ENCODE assay signal across 1 cellular context in the genomic region with DNA sequence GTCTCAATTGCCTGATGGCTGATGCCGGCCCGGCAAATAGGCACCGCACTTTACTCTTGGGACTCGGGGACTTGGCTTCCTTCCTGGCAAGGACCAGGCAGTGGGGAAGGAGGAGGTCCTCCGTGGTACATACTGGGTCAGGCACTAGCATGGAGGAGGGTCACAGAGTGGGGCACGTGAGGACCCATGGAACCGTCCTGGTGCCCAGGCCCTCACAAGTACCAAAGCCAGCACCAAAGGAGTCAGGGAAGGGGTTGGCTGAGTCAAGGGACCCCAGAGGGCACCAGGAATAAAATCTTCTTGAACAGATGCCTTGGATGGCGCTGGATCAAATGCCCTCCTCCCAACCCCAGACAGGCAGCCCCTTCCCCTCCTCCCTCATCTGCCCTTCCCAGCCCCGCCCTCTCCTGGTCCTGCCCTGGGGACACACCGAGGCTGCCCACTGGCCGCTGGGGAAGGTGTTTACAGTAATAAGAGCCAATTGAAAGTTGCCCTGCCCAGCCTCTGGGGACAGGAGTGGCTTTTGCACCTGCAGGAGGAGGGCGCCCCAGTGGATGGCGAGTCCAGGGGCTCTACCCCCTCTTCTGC.
TF ChIP-seq lines count a peak whose summit lies in the region.

No MANE protein-coding gene starts in this region.

TF ChIP-seq in SK-N-SH, 30 proteins besides CTCF, POLR2A, EP300 and RAD21:
- no peak for TF ChIP-seq TEAD4 (IDR thresholded peaks at IDR 0.05; ENCODE audit: borderline replicate concordance, insufficient read depth)
- TF ChIP-seq FOSL2 (IDR thresholded peaks at IDR 0.05; ENCODE audit: borderline replicate concordance, low read depth), result no peak
- no peak for TF ChIP-seq TCF12 (IDR thresholded peaks at IDR 0.05)
- TF ChIP-seq NRF1 (IDR thresholded peaks at IDR 0.05; ENCODE audit: low read depth, low read length), result no peak
- no peak for TF ChIP-seq CHD2 (IDR thresholded peaks at IDR 0.05; ENCODE audit: low read length, partially characterized antibody)
- TF ChIP-seq NFIC (IDR thresholded peaks at IDR 0.05; ENCODE audit: borderline replicate concordance), result no peak
- no peak for TF ChIP-seq RXRA (IDR thresholded peaks at IDR 0.05; ENCODE audit: borderline replicate concordance, low read depth)
- TF ChIP-seq EZH2phosphoT487 (IDR thresholded peaks at IDR 0.05; ENCODE audit: borderline replicate concordance, low read depth), result no peak
- no peak for TF ChIP-seq POLR2AphosphoS5 (IDR thresholded peaks at IDR 0.05; ENCODE audit: low read depth, low read length)
- no peak for TF ChIP-seq GATA2 (CRISPR knock-in tag; IDR thresholded peaks at IDR 0.05)
- TF ChIP-seq JUND (IDR thresholded peaks at IDR 0.05), result no peak
- no peak for TF ChIP-seq YY1 (IDR thresholded peaks at IDR 0.05; ENCODE audit: low read depth)
- TF ChIP-seq MEF2A (IDR thresholded peaks at IDR 0.05; ENCODE audit: borderline replicate concordance, low read depth), result no peak
- no peak for TF ChIP-seq GABPA (IDR thresholded peaks at IDR 0.05; ENCODE audit: low read depth)
- TF ChIP-seq, protein P1, sequence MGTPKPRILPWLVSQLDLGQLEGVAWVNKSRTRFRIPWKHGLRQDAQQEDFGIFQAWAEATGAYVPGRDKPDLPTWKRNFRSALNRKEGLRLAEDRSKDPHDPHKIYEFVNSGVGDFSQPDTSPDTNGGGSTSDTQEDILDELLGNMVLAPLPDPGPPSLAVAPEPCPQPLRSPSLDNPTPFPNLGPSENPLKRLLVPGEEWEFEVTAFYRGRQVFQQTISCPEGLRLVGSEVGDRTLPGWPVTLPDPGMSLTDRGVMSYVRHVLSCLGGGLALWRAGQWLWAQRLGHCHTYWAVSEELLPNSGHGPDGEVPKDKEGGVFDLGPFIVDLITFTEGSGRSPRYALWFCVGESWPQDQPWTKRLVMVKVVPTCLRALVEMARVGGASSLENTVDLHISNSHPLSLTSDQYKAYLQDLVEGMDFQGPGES (IDR thresholded peaks at IDR 0.05; ENCODE audit: low read depth, low read length), result no peak
- TF ChIP-seq, protein P2, sequence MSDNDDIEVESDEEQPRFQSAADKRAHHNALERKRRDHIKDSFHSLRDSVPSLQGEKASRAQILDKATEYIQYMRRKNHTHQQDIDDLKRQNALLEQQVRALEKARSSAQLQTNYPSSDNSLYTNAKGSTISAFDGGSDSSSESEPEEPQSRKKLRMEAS (IDR thresholded peaks at IDR 0.05; ENCODE audit: low read depth), result no peak
- no peak for TF ChIP-seq RCOR1 (IDR thresholded peaks at IDR 0.05; ENCODE audit: low read length)
- no peak for TF ChIP-seq TAF1 (IDR thresholded peaks at IDR 0.05; ENCODE audit: borderline replicate concordance, low read depth, low read length)
- TF ChIP-seq SIN3A (IDR thresholded peaks at IDR 0.05; ENCODE audit: borderline replicate concordance, low read depth, low read length), result no peak
TF ChIP-seq in SK-N-SH: peak in this region for 0.
